Comparison of ENCODE assay signal across 10 cellular contexts in the genomic region with DNA sequence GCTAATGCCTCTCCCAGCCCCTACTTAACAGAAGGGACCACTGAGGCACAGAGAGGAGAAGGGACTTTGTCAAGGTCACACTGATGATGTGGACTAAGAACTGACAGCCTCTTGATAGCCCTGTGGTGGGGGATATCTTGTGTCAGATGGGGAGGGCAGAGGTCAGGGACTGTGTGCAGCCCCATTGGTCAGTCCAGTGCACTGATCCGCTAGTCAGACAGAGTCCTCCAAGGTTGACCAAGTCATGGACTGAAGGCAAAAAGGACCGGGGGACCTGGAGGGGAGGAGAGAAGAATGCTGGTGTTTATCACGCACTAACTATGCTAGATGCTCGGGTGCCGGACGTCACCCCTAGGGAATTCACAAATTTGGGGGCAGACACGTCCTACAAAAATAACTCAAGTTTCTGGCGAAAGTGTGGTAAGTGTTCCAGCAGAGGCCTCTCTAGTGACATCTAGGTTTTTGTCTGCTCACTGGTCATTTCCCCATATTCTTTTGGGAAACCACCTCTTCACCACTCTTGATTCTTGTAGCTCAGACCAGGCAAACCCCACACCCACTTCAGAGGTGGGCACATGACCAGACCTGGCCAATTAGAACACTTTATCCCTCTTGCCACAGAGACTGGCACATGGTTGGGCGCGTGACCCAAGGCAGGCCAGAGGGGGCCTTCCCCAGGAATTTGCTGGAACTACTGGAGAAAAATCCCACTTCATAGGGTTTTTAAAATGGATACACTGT. TPM values are rescaled to one million over a fixed set of nuclear protein-coding genes. Genes with fewer than 3 reads are reported as not detected.
DNase-seq lines count a peak whose midpoint lies in the region; ATAC-seq and TF ChIP-seq lines count a peak whose summit lies in the region.
"Had no signal": no experiment of that assay in that cellular context is flagged by ENCODE, and none has a peak within 500 bp of the region (broad histone marks: within the 10 kb centered on the region; RNA-seq: fewer than 3 reads in every experiment).

No MANE protein-coding gene starts in this region.

- H3K4me2 ChIP-seq in neural progenitor cell, result no peak overlapping the region

- H3K36me3 Mint-ChIP-seq in neural progenitor cell (no peaks in the 10 kb centered on the region), endothelial cell (ENCODE audit: low read depth, unreplicated experiment) (peaks cover 4% of the 10 kb centered on the region)

- no peaks in the 10 kb centered on the region for H3K79me2 ChIP-seq in neural progenitor cell (ENCODE audit: low read depth)

- no peaks in the 10 kb centered on the region for H3K4me1 ChIP-seq in neural progenitor cell
- no peaks in the 10 kb centered on the region for H3K4me1 ChIP-seq in mucosa of descending colon (ENCODE audit: low read depth)

- no peak overlapping the region for H3K4me3 Mint-ChIP-seq in neural progenitor cell
- H3K4me3 Mint-ChIP-seq in endothelial cell (ENCODE audit: unreplicated experiment), result no peak overlapping the region

- H3K27ac ChIP-seq in neural progenitor cell, result no peak overlapping the region
- H3K27ac ChIP-seq: ovary had no signal

- intact Hi-C loops in mucosa of descending colon (cut with DNase I, micrococcal nuclease), result no loop called here

- no peak overlapping the region for H3K9ac ChIP-seq in neural progenitor cell

- H3K4me1 Mint-ChIP-seq in neural progenitor cell, result no peaks in the 10 kb centered on the region
- H3K4me1 Mint-ChIP-seq in endothelial cell (ENCODE audit: unreplicated experiment), result peaks cover 18% of the 10 kb centered on the region

- no peak overlapping the region for H3K27ac Mint-ChIP-seq in neural progenitor cell
- no peak overlapping the region for H3K27ac Mint-ChIP-seq in endothelial cell (ENCODE audit: unreplicated experiment)

- H3K9me3 Mint-ChIP-seq in neural progenitor cell, result no peaks in the 10 kb centered on the region
- no peaks in the 10 kb centered on the region for H3K9me3 Mint-ChIP-seq in endothelial cell (ENCODE audit: unreplicated experiment)

- ATAC-seq in GM18867 (IDR thresholded peaks at IDR 0.05; ENCODE audit: unreplicated experiment), result peak; percentile 74
- no peak for ATAC-seq in mucosa of descending colon
- ATAC-seq in HG03139 (IDR thresholded peaks at IDR 0.05; ENCODE audit: unreplicated experiment), result no peak

- peaks cover 14% of the 10 kb centered on the region for H3K27me3 Mint-ChIP-seq in neural progenitor cell (ENCODE audit: insufficient read depth, low read depth)
- H3K27me3 Mint-ChIP-seq in endothelial cell (ENCODE audit: unreplicated experiment), result peaks cover 3% of the 10 kb centered on the region

- H3K4me3 ChIP-seq in neural progenitor cell (no peak overlapping the region), mucosa of descending colon (no peak overlapping the region)
- H3K4me3 ChIP-seq: ovary had no signal

- H3K9me3 ChIP-seq in neural progenitor cell (ENCODE audit: low read depth) (no peaks in the 10 kb centered on the region), mucosa of descending colon (no peaks in the 10 kb centered on the region)
- H3K9me3 ChIP-seq: ovary had no signal

- peak overlapping the region; percentile 93 for H2AFZ ChIP-seq in neural progenitor cell (replicated peaks)

- H3K36me3 ChIP-seq in neural progenitor cell, result no peaks in the 10 kb centered on the region
- H3K36me3 ChIP-seq in mucosa of descending colon (ENCODE audit: low read depth), result no peaks in the 10 kb centered on the region
- H3K36me3 ChIP-seq: ovary had no signal

- TF ChIP-seq CTCF in neural progenitor cell (IDR thresholded peaks at IDR 0.05) (no peak), mucosa of descending colon (IDR thresholded peaks at IDR 0.05) (no peak), endothelial cell (IDR thresholded peaks at IDR 0.05; ENCODE audit: unreplicated experiment) (no peak)

- DNase-seq in H4 (ENCODE audit: low spot score), result peak; percentile 25
- DNase-seq in NAMALWA (ENCODE audit: low spot score), result peak; percentile 26
- DNase-seq in neural progenitor cell (ENCODE audit: low spot score), result no peak
- DNase-seq in mucosa of descending colon, result no peak
- DNase-seq in endothelial cell (ENCODE audit: low spot score), result no peak
- DNase-seq: GDM1, NCI-H2107, ovary had no signal

- H3K27me3 ChIP-seq in neural progenitor cell, result no peaks in the 10 kb centered on the region
- H3K27me3 ChIP-seq: ovary had no signal

- no peaks in the 10 kb centered on the region for H3F3A ChIP-seq in neural progenitor cell (ENCODE audit: low read depth)

- H4K20me1 ChIP-seq in neural progenitor cell (ENCODE audit: low read depth), result no peaks in the 10 kb centered on the region

RNA-seq across cellular contexts. Expression of gene TCF15, which starts 21.0 kb away (rescaled TPM):
- not detected in 2 replicates for total RNA-seq in H4 (2014; rRNA removed; shearing (Covaris generic))
- total RNA-seq in neural progenitor cell (ENCODE audit: low replicate concordance), result 0.07 and 1.4 TPM in 2 replicates
- total RNA-seq in mucosa of descending colon, result under 1 TPM in 1 of 3 donors, not detected in 2; 0.82 TPM
- 6.6 TPM for total RNA-seq in endothelial cell (ENCODE audit: unreplicated experiment)

RNA-seq across cellular contexts. Expression of gene CSNK2A1, which starts 45.5 kb away (rescaled TPM):
- total RNA-seq in H4 (2014; rRNA removed; shearing (Covaris generic)), result 161 and 197 TPM in 2 replicates
- total RNA-seq in neural progenitor cell (ENCODE audit: low replicate concordance) (310 and 599 TPM in 2 replicates), mucosa of descending colon (100 to 1,000 TPM; 104 to 127 (median 117) TPM), endothelial cell (ENCODE audit: unreplicated experiment) (128 TPM)

Comparison
In these comparisons a context has a peak if more than half of its experiments do, and no peak if none do; other contexts are left out.
1. DNase-seq: peak in H4 (single experiment) and NAMALWA (single experiment); none in neural progenitor cell (single experiment), mucosa of descending colon (0 of 3) and endothelial cell (single experiment).